In the genomic region with DNA sequence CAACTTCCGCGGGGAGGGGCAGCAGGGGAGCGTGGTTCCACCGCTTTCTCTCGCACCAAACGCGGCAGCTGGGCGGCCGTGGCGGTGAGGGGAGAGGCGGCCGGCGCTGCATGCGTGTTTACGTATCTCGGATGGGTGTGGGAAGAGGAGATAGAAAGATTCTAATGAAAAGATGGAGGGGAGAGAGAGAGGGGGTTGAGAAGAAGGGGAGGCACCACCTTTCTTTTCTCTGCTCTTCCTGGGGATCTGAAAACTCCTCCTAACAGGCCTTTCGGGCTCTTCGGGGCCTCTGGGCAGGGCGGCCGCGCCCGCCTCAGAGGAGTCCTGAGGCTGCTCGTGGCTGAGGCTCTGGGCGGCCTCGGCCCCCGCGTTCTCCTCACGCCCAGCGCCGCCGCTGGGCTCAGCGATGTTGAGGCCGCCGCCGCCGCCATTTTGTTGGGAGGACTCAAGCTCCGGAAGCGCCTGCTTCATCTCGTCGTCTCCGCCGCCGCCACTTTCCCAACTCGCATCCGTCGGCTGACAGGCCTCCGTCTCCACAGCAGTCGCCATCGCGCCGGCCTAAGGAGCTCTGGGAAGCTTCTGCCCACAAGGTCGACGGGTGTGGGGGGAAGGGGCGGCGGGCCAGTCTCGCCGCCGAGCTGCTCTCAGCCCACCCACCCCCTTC, we compare ENCODE assay signal across 8 cellular contexts. TPM values are rescaled to one million over a fixed set of nuclear protein-coding genes. Genes with fewer than 3 reads are reported as not detected.
A peak's percentile ranks its signal among the peaks of the same experiment; 100 is the strongest.
DNase-seq lines count a peak whose midpoint lies in the region; ATAC-seq lines count a peak whose summit lies in the region.

No MANE protein-coding gene starts in this region.

- H3K4me1 Mint-ChIP-seq in activated T-helper 2 cell treated with anti-CD3 and anti-CD28 coated beads, Interferon-gamma antibody, Interleukin-2, Interleukin-4, amounts not matched to agents 10 μg/mL and 5 μg/mL and 100 μg/mL, durations not matched to agents 14 hours and 24 hours and 36 hours (ENCODE audit: low read depth): peaks cover 34% of the 10 kb centered on the region
- H3K4me1 Mint-ChIP-seq in natural killer cell treated with Interleukin-12 subunit alpha and Interleukin-12 subunit beta and Interleukin-15 and Interleukin-18, amount 100 ng/mL, for 72 hours (ENCODE audit: low read depth in 2 of 2): peaks cover 24 to 33% of the 10 kb centered on the region in 2 donors

- H3K36me3 Mint-ChIP-seq in activated T-helper 2 cell treated with anti-CD3 and anti-CD28 coated beads, Interferon-gamma antibody, Interleukin-2, Interleukin-4, amounts not matched to agents 10 μg/mL and 5 μg/mL and 100 μg/mL, durations not matched to agents 14 hours and 24 hours and 36 hours (ENCODE audit: low read depth): peaks cover 52% of the 10 kb centered on the region
- H3K36me3 Mint-ChIP-seq in natural killer cell treated with Interleukin-12 subunit alpha and Interleukin-12 subunit beta and Interleukin-15 and Interleukin-18, amount 100 ng/mL, for 72 hours: peaks cover 24% of the 10 kb centered on the region

- H3K9me3 Mint-ChIP-seq in activated T-helper 2 cell treated with anti-CD3 and anti-CD28 coated beads, Interferon-gamma antibody, Interleukin-2, Interleukin-4, amounts not matched to agents 10 μg/mL and 5 μg/mL and 100 μg/mL, durations not matched to agents 14 hours and 24 hours and 36 hours: peaks cover 6% of the 10 kb centered on the region
- H3K9me3 Mint-ChIP-seq in natural killer cell treated with Interleukin-12 subunit alpha and Interleukin-12 subunit beta and Interleukin-15 and Interleukin-18, amount 100 ng/mL, for 72 hours: no peaks in the 10 kb centered on the region

- DNase-seq in D341Med (ENCODE audit: low spot score): peak; percentile 78
- peak; percentile 32 for DNase-seq in HuH-7 (ENCODE audit: low spot score)
- DNase-seq in RKO (ENCODE audit: low spot score): peak; percentile 78
- peak; percentile 76 for DNase-seq in activated T-helper 2 cell treated with anti-CD3 and anti-CD28 coated beads, Interferon-gamma antibody, Interleukin-2, Interleukin-4, amounts not matched to agents 10 μg/mL and 5 μg/mL and 100 μg/mL, durations not matched to agents 14 hours and 24 hours and 36 hours (ENCODE audit: low spot score)
- peak; percentile 60 for DNase-seq in fibroblast of peridontal ligament (ENCODE audit: extremely low read depth)
- peak; percentile 87 for DNase-seq in natural killer cell treated with Interleukin-12 subunit alpha and Interleukin-12 subunit beta and Interleukin-15 and Interleukin-18, amount 100 ng/mL, for 72 hours (ENCODE audit: low spot score)
- peak; percentile 78 for DNase-seq in stimulated activated naive CD4-positive, alpha-beta T cell treated with Interleukin-2 at 50 U/mL for 16 hours (lab: John Stamatoyannopoulos, UW)

- peak overlapping the region; percentile 98 for H3K27ac Mint-ChIP-seq in activated T-helper 2 cell treated with anti-CD3 and anti-CD28 coated beads, Interferon-gamma antibody, Interleukin-2, Interleukin-4, amounts not matched to agents 10 μg/mL and 5 μg/mL and 100 μg/mL, durations not matched to agents 14 hours and 24 hours and 36 hours
- peak overlapping the region; percentile 90 to 95 for H3K27ac Mint-ChIP-seq in natural killer cell treated with Interleukin-12 subunit alpha and Interleukin-12 subunit beta and Interleukin-15 and Interleukin-18, amount 100 ng/mL, for 72 hours

- peak; percentile 65 for ATAC-seq in GM21447 (IDR thresholded peaks at IDR 0.05; ENCODE audit: unreplicated experiment)
- ATAC-seq in natural killer cell treated with Interleukin-12 subunit alpha and Interleukin-12 subunit beta and Interleukin-15 and Interleukin-18, amount 100 ng/mL, for 72 hours: peak; percentile 83 to 85

- peak overlapping the region; percentile 99 for H3K4me3 Mint-ChIP-seq in activated T-helper 2 cell treated with anti-CD3 and anti-CD28 coated beads, Interferon-gamma antibody, Interleukin-2, Interleukin-4, amounts not matched to agents 10 μg/mL and 5 μg/mL and 100 μg/mL, durations not matched to agents 14 hours and 24 hours and 36 hours (ENCODE audit: low read depth)
- H3K4me3 Mint-ChIP-seq in natural killer cell treated with Interleukin-12 subunit alpha and Interleukin-12 subunit beta and Interleukin-15 and Interleukin-18, amount 100 ng/mL, for 72 hours: peak overlapping the region; percentile 98

- intact Hi-C loops in activated T-helper 2 cell treated with anti-CD3 and anti-CD28 coated beads, Interferon-gamma antibody, Interleukin-2, Interleukin-4, amounts not matched to agents 10 μg/mL and 5 μg/mL and 100 μg/mL, durations not matched to agents 14 hours and 24 hours and 36 hours (cut with micrococcal nuclease): loop anchor here (1.0 to 2.0 kb wide), 2 partner anchors 106 to 125 kb away; partner anchors contain the start of gene CCDC66

- no peaks in the 10 kb centered on the region for H3K27me3 Mint-ChIP-seq in activated T-helper 2 cell treated with anti-CD3 and anti-CD28 coated beads, Interferon-gamma antibody, Interleukin-2, Interleukin-4, amounts not matched to agents 10 μg/mL and 5 μg/mL and 100 μg/mL, durations not matched to agents 14 hours and 24 hours and 36 hours (ENCODE audit: low read depth)
- no peaks in the 10 kb centered on the region for H3K27me3 Mint-ChIP-seq in natural killer cell treated with Interleukin-12 subunit alpha and Interleukin-12 subunit beta and Interleukin-15 and Interleukin-18, amount 100 ng/mL, for 72 hours

RNA-seq across cellular contexts. Expression of gene TASOR, which starts 0.5 kb away (rescaled TPM):
- 74.9 and 79.8 TPM in 2 replicates for total RNA-seq in activated T-helper 2 cell treated with anti-CD3 and anti-CD28 coated beads, Interferon-gamma antibody, Interleukin-2, Interleukin-4, amounts not matched to agents 10 μg/mL and 5 μg/mL and 100 μg/mL, durations not matched to agents 14 hours and 24 hours and 36 hours
- 10 to 100 TPM; 50.4 to 56.4 TPM for total RNA-seq in natural killer cell treated with Interleukin-12 subunit alpha and Interleukin-12 subunit beta and Interleukin-15 and Interleukin-18, amount 100 ng/mL, for 72 hours

Comparison
In these comparisons a context has a peak if more than half of its experiments do, and no peak if none do; other contexts are left out.
1. Peak in every context shown above with its lines: DNase-seq and ATAC-seq.
2. DNase-seq: peak in every context shown above with its lines; median percentile 87 in natural killer cell treated with Interleukin-12 subunit alpha and Interleukin-12 subunit beta and Interleukin-15 and Interleukin-18, amount 100 ng/mL, for 72 hours; 78 in D341Med; 78 in RKO; 78 in stimulated activated naive CD4-positive, alpha-beta T cell treated with Interleukin-2 at 50 U/mL for 16 hours; 76 in activated T-helper 2 cell treated with anti-CD3 and anti-CD28 coated beads, Interferon-gamma antibody, Interleukin-2, Interleukin-4, amounts not matched to agents 10 μg/mL and 5 μg/mL and 100 μg/mL, durations not matched to agents 14 hours and 24 hours and 36 hours; 60 in fibroblast of peridontal ligament; 32 in HuH-7.